In genomic region chr1:160639652-160640051, GRCh38 we compare ENCODE assay signal across 9 cellular contexts. TPM values are rescaled to one million over a fixed set of nuclear protein-coding genes. Genes with fewer than 3 reads are reported as not detected.
DNase-seq lines count a peak whose midpoint lies in the region; TF ChIP-seq lines count a peak whose summit lies in the region.
"Had no signal": no experiment of that assay in that cellular context is flagged by ENCODE, and none has a peak within 500 bp of the region (broad histone marks: within the 10 kb centered on the region; RNA-seq: fewer than 3 reads in every experiment).

No MANE protein-coding gene starts in this region.

- in situ Hi-C loops in GM18951 (cut with MboI; ENCODE audit: low sequenced_read_pairs, unreplicated experiment): no loop called here

- no peaks in the 10 kb centered on the region for H3K9me3 Mint-ChIP-seq in activated T-helper 2 cell treated with anti-CD3 and anti-CD28 coated beads, Interferon-gamma antibody, Interleukin-2, Interleukin-4, amounts not matched to agents 10 μg/mL and 5 μg/mL and 100 μg/mL, durations not matched to agents 14 hours and 24 hours and 36 hours
- H3K9me3 Mint-ChIP-seq in mesothelial cell of epicardium: no peaks in the 10 kb centered on the region

- TF ChIP-seq CTCF in mesothelial cell of epicardium (IDR thresholded peaks at IDR 0.05; ENCODE audit: unreplicated experiment): no peak

- DNase-seq in DMS53 (lab: John Stamatoyannopoulos, UW) (peak; percentile 9), DMS53 treated with DMSO at 0.1 percent for 48 hours (lab: John Stamatoyannopoulos, UW; ENCODE audit: unreplicated experiment) (no peak), mesothelial cell of epicardium (ENCODE audit: low spot score in 2 of 2, unreplicated experiment in 2 of 2) (no peak), NCI-H2081 (lab: John Stamatoyannopoulos, UW) (no peak), NCI-H446 treated with DMSO at 0.1 percent for 48 hours (lab: John Stamatoyannopoulos, UW) (no peak), midbrain (lab: John Stamatoyannopoulos, UW) (no peak)
- no peak for DNase-seq in activated T-helper 2 cell treated with anti-CD3 and anti-CD28 coated beads, Interferon-gamma antibody, Interleukin-2, Interleukin-4, amounts not matched to agents 10 μg/mL and 5 μg/mL and 100 μg/mL, durations not matched to agents 14 hours and 24 hours and 36 hours (ENCODE audit: low spot score)
- DNase-seq: NCI-H1048 had no signal

- H3K27me3 Mint-ChIP-seq in activated T-helper 2 cell treated with anti-CD3 and anti-CD28 coated beads, Interferon-gamma antibody, Interleukin-2, Interleukin-4, amounts not matched to agents 10 μg/mL and 5 μg/mL and 100 μg/mL, durations not matched to agents 14 hours and 24 hours and 36 hours (ENCODE audit: low read depth): no peaks in the 10 kb centered on the region
- no peaks in the 10 kb centered on the region for H3K27me3 Mint-ChIP-seq in mesothelial cell of epicardium (ENCODE audit: low read depth)

- H3K4me1 Mint-ChIP-seq in activated T-helper 2 cell treated with anti-CD3 and anti-CD28 coated beads, Interferon-gamma antibody, Interleukin-2, Interleukin-4, amounts not matched to agents 10 μg/mL and 5 μg/mL and 100 μg/mL, durations not matched to agents 14 hours and 24 hours and 36 hours (ENCODE audit: low read depth): peaks cover 84% of the 10 kb centered on the region
- peaks cover 33% of the 10 kb centered on the region for H3K4me1 Mint-ChIP-seq in mesothelial cell of epicardium

- intact Hi-C loops in activated T-helper 2 cell treated with anti-CD3 and anti-CD28 coated beads, Interferon-gamma antibody, Interleukin-2, Interleukin-4, amounts not matched to agents 10 μg/mL and 5 μg/mL and 100 μg/mL, durations not matched to agents 14 hours and 24 hours and 36 hours (cut with micrococcal nuclease): loop anchor here (1.0 to 5.0 kb wide), 5 partner anchors 12 to 62 kb away; partner anchors contain the start of gene CD84

- peak overlapping the region; percentile 71 for H3K4me3 Mint-ChIP-seq in activated T-helper 2 cell treated with anti-CD3 and anti-CD28 coated beads, Interferon-gamma antibody, Interleukin-2, Interleukin-4, amounts not matched to agents 10 μg/mL and 5 μg/mL and 100 μg/mL, durations not matched to agents 14 hours and 24 hours and 36 hours (ENCODE audit: low read depth)
- H3K4me3 Mint-ChIP-seq in mesothelial cell of epicardium: no peak overlapping the region

- TF ChIP-seq POLR2A in GM18951 (IDR thresholded peaks at IDR 0.05; ENCODE audit: extremely low read depth, insufficient read depth, insufficient read length): peak; percentile 14

- peaks cover 88% of the 10 kb centered on the region for H3K36me3 Mint-ChIP-seq in activated T-helper 2 cell treated with anti-CD3 and anti-CD28 coated beads, Interferon-gamma antibody, Interleukin-2, Interleukin-4, amounts not matched to agents 10 μg/mL and 5 μg/mL and 100 μg/mL, durations not matched to agents 14 hours and 24 hours and 36 hours (ENCODE audit: low read depth)
- H3K36me3 Mint-ChIP-seq in mesothelial cell of epicardium: no peaks in the 10 kb centered on the region

- peak overlapping the region; percentile 94 for H3K27ac Mint-ChIP-seq in activated T-helper 2 cell treated with anti-CD3 and anti-CD28 coated beads, Interferon-gamma antibody, Interleukin-2, Interleukin-4, amounts not matched to agents 10 μg/mL and 5 μg/mL and 100 μg/mL, durations not matched to agents 14 hours and 24 hours and 36 hours
- H3K27ac Mint-ChIP-seq in mesothelial cell of epicardium: peak overlapping the region; percentile 37

RNA-seq across cellular contexts. Expression of gene SLAMF1, which starts 7.2 kb away (rescaled TPM):
- total RNA-seq in activated T-helper 2 cell treated with anti-CD3 and anti-CD28 coated beads, Interferon-gamma antibody, Interleukin-2, Interleukin-4, amounts not matched to agents 10 μg/mL and 5 μg/mL and 100 μg/mL, durations not matched to agents 14 hours and 24 hours and 36 hours: 74.6 and 78.8 TPM in 2 replicates
- total RNA-seq in mesothelial cell of epicardium: not detected in 3 replicates

Comparison
In these comparisons a context has a peak if more than half of its experiments do, and no peak if none do; other contexts are left out.
1. RNA of gene SLAMF1, which starts 7.2 kb away (total RNA-seq): 74.6 to 78.8 TPM in activated T-helper 2 cell treated with anti-CD3 and anti-CD28 coated beads, Interferon-gamma antibody, Interleukin-2, Interleukin-4, amounts not matched to agents 10 μg/mL and 5 μg/mL and 100 μg/mL, durations not matched to agents 14 hours and 24 hours and 36 hours; not detected in mesothelial cell of epicardium; every median in the first group is over 10 times any median in the second.